8 cellular contexts compared by ENCODE assay signal in the genomic region with DNA sequence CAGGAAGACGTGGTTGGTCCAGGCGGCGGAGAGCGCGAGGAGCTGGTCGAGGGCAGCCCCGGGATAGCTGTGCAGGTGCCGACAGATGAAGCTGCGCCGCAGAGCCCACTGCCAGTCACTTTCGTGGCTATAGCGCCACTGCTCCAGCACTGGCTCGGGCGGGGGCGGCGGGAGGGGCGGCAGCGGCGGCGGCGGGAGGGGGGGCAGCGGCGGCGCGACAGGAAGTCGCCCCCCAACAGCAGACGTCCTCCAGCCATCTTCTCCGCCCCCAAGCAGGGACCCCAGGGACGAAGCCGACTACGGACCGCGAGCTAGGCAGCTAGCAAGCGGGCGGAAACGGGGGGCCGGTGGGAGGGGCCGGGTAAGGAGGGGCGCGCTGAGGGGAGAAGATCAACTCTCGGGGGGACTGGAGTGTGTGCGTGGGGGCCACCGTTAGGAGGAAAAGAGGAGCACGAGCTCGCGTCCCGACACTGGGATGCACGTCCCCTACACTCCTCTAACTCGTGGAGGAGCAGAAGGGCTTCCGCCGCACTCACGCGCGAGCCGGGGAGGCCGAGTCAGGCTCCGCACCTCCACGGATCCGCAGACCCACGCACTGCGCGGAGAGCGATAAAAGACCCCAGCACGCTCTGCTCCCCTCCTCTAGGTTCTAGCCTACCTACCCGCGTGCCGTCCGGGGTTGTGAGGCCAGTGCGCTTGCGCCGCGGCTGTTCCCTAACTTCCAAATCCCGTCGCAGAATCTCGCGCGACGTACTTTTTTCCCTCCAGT. TPM values are rescaled to one million over a fixed set of nuclear protein-coding genes. Genes with fewer than 3 reads are reported as not detected.
DNase-seq lines count a peak whose midpoint lies in the region; ATAC-seq and TF ChIP-seq lines count a peak whose summit lies in the region.

A gene (minus strand): TSS at position 686 of the 769 bp plus-strand sequence.

- peaks cover 54% of the 10 kb centered on the region for H3K79me2 ChIP-seq in OCI-LY3 (ENCODE audit: low read length)

- H3K27me3 Mint-ChIP-seq in activated T-cell treated with anti-CD3 and anti-CD28 coated beads, Interleukin-2, amount 50 U/mL, for 4 hours (ENCODE audit: low read depth) = no peaks in the 10 kb centered on the region
- peaks cover 0 to 4% (median 0%) of the 10 kb centered on the region in 5 donors for H3K27me3 Mint-ChIP-seq in naive thymus-derived CD4-positive, alpha-beta T cell
- H3K27me3 Mint-ChIP-seq in stimulated activated naive B cell treated with anti-CD40 and anti-IgM and Interleukin-4, amounts not matched to agents 10 μg/mL and 1 μg/mL and 100 μg/mL, for 72 hours = peaks cover 0 to 20% of the 10 kb centered on the region in 2 donors

- H4K20me1 ChIP-seq in OCI-LY3 (ENCODE audit: insufficient read depth, low read length) = peaks cover 34% of the 10 kb centered on the region

- H3K4me1 ChIP-seq in OCI-LY3 (ENCODE audit: low read length) = peaks cover 37% of the 10 kb centered on the region
- H3K4me1 ChIP-seq in esophagus muscularis mucosa = peaks cover 0 to 15% (median 5%) of the 10 kb centered on the region in 4 donors
- peaks cover 5 to 11% of the 10 kb centered on the region in 2 donors for H3K4me1 ChIP-seq in naive thymus-derived CD4-positive, alpha-beta T cell (ENCODE audit: control insufficient read depth in 2 of 2, insufficient read depth in 2 of 2, low read length in 2 of 2)

- no peak for TF ChIP-seq EP300 in esophagus muscularis mucosa (IDR thresholded peaks at IDR 0.05)

- POLR2A ChIA-PET in naive thymus-derived CD4-positive, alpha-beta T cell (lab: Charles Lee) = interaction anchor here (0.5 to 3.2 kb wide), 23 partner anchors 8 to 692 kb away, joined by 3 to 17 read pairs (median 4); a partner anchor contains a TSS

- peak within 1 kb of the TSS; percentile 100 for H3K9ac ChIP-seq in OCI-LY3 (ENCODE audit: low read length)

- H3K27me3 ChIP-seq in OCI-LY3 (ENCODE audit: low read depth, low read length) (0 out of 2 replicates have a peak, but pooled peaks cover 9% of the 10 kb centered on the region), esophagus muscularis mucosa (no peaks in the 10 kb centered on the region)
- no peaks in the 10 kb centered on the region for H3K27me3 ChIP-seq in naive thymus-derived CD4-positive, alpha-beta T cell (ENCODE audit: control insufficient read depth in 2 of 2, insufficient read depth in 2 of 2, low read length in 2 of 2)

- peak; percentile 68 for TF ChIP-seq POLR2A in esophagus muscularis mucosa (IDR thresholded peaks at IDR 0.05; ENCODE audit: low read depth)

- CTCF ChIA-PET in naive thymus-derived CD4-positive, alpha-beta T cell (lab: Charles Lee) = no interaction called here

- peaks cover 29% of the 10 kb centered on the region for H3K4me1 Mint-ChIP-seq in activated T-cell treated with anti-CD3 and anti-CD28 coated beads, Interleukin-2, amount 50 U/mL, for 4 hours (ENCODE audit: low read depth)
- peaks cover 6 to 48% (median 39%) of the 10 kb centered on the region in 7 donors for H3K4me1 Mint-ChIP-seq in naive thymus-derived CD4-positive, alpha-beta T cell
- peaks cover 16 to 18% of the 10 kb centered on the region in 2 donors for H3K4me1 Mint-ChIP-seq in stimulated activated naive B cell treated with anti-CD40 and anti-IgM and Interleukin-4, amounts not matched to agents 10 μg/mL and 1 μg/mL and 100 μg/mL, for 72 hours

- WGBS in esophagus muscularis mucosa = 73% methylated on average over 12 of the region's 78 CpGs

- H3K36me3 ChIP-seq in OCI-LY3 (replicated peaks; ENCODE audit: low read depth, low read length) (peaks cover 11% of the 10 kb centered on the region), esophagus muscularis mucosa (peaks cover 0 to 5% (median 0%) of the 10 kb centered on the region in 4 donors)
- H3K36me3 ChIP-seq in naive thymus-derived CD4-positive, alpha-beta T cell (ENCODE audit: control insufficient read depth in 2 of 3, insufficient read depth in 3 of 3, low read length in 3 of 3) = no peaks in the 10 kb centered on the region

- H3K27ac ChIP-seq in OCI-LY3 (ENCODE audit: low read length) (peak within 1 kb of the TSS; percentile 77), esophagus muscularis mucosa (replicated peaks in 1 of 4) (peak within 1 kb of the TSS; percentile 87 to 89 (median 88))
- H3K27ac ChIP-seq in naive thymus-derived CD4-positive, alpha-beta T cell (ENCODE audit: low read depth, low read length) = peak within 1 kb of the TSS; percentile 90

- TF ChIP-seq CTCF in GM20000 (IDR thresholded peaks at IDR 0.05; ENCODE audit: extremely low read depth, missing control alignments) (no peak), OCI-LY3 (IDR thresholded peaks at IDR 0.05; ENCODE audit: low read depth, low read length) (no peak), esophagus muscularis mucosa (IDR thresholded peaks at IDR 0.05) (no peak)

- no peaks in the 10 kb centered on the region for H3K9me3 ChIP-seq in OCI-LY3 (ENCODE audit: insufficient read depth, low read length)
- no peaks in the 10 kb centered on the region for H3K9me3 ChIP-seq in esophagus muscularis mucosa
- H3K9me3 ChIP-seq in naive thymus-derived CD4-positive, alpha-beta T cell (ENCODE audit: control insufficient read depth in 2 of 3, low read length in 3 of 3) = no peaks in the 10 kb centered on the region

- peak within 1 kb of the TSS; percentile 84 for H2AFZ ChIP-seq in OCI-LY3 (ENCODE audit: low read depth, low read length)

- intact Hi-C loops in esophagus muscularis mucosa (cut with DNase I) = loop anchor here (10.0 kb wide), 1 partner anchor 91 kb away; no protein-coding TSS in a partner anchor
- intact Hi-C loops in naive thymus-derived CD4-positive, alpha-beta T cell (cut with micrococcal nuclease) = loop anchor here (1.0 to 5.0 kb wide), 15 partner anchors 9 to 266 kb away; a partner anchor contains a TSS

- peak within 1 kb of the TSS; percentile 91 to 99 (median 98) for H3K27ac Mint-ChIP-seq in naive thymus-derived CD4-positive, alpha-beta T cell
- peak within 1 kb of the TSS; percentile 97 for H3K27ac Mint-ChIP-seq in stimulated activated naive B cell treated with anti-CD40 and anti-IgM and Interleukin-4, amounts not matched to agents 10 μg/mL and 1 μg/mL and 100 μg/mL, for 72 hours

- ATAC-seq in activated T-cell treated with anti-CD3 and anti-CD28 coated beads, Interleukin-2, amount 50 U/mL, for 4 hours = peak; percentile 84 to 86
- ATAC-seq in naive thymus-derived CD4-positive, alpha-beta T cell = peak; percentile 88
- peak; percentile 85 to 86 for ATAC-seq in stimulated activated naive B cell treated with anti-CD40 and anti-IgM and Interleukin-4, amounts not matched to agents 10 μg/mL and 1 μg/mL and 100 μg/mL, for 72 hours (replicated peaks)

- peak within 1 kb of the TSS; percentile 93 for H3K4me2 ChIP-seq in OCI-LY3 (ENCODE audit: low read length)

- H3K4me3 Mint-ChIP-seq in activated T-cell treated with anti-CD3 and anti-CD28 coated beads, Interleukin-2, amount 50 U/mL, for 4 hours = peak within 1 kb of the TSS; percentile 96
- peak within 1 kb of the TSS; percentile 93 to 100 (median 94) for H3K4me3 Mint-ChIP-seq in naive thymus-derived CD4-positive, alpha-beta T cell
- peak within 1 kb of the TSS; percentile 96 to 99 for H3K4me3 Mint-ChIP-seq in stimulated activated naive B cell treated with anti-CD40 and anti-IgM and Interleukin-4, amounts not matched to agents 10 μg/mL and 1 μg/mL and 100 μg/mL, for 72 hours

- peaks cover 4% of the 10 kb centered on the region for H3K36me3 Mint-ChIP-seq in activated T-cell treated with anti-CD3 and anti-CD28 coated beads, Interleukin-2, amount 50 U/mL, for 4 hours (ENCODE audit: insufficient read depth)
- H3K36me3 Mint-ChIP-seq in naive thymus-derived CD4-positive, alpha-beta T cell = peaks cover 0 to 11% (median 4%) of the 10 kb centered on the region in 5 donors
- peaks cover 3 to 24% of the 10 kb centered on the region in 2 donors for H3K36me3 Mint-ChIP-seq in stimulated activated naive B cell treated with anti-CD40 and anti-IgM and Interleukin-4, amounts not matched to agents 10 μg/mL and 1 μg/mL and 100 μg/mL, for 72 hours

- peak within 1 kb of the TSS; percentile 99 for H3K4me3 ChIP-seq in OCI-LY3 (ENCODE audit: low read length)
- peak within 1 kb of the TSS; percentile 66 to 73 (median 70) for H3K4me3 ChIP-seq in esophagus muscularis mucosa
- peak within 1 kb of the TSS; percentile 71 for H3K4me3 ChIP-seq in naive thymus-derived CD4-positive, alpha-beta T cell (ENCODE audit: low read length)

- DNase-seq in CMK (ENCODE audit: low read depth) (peak; percentile 66), GM20000 (ENCODE audit: low spot score) (peak; percentile 87), HS-5 (ENCODE audit: low read depth) (peak; percentile 68), esophagus muscularis mucosa (ENCODE audit: extremely low spot score) (peak; percentile 94)
- peak; percentile 85 for DNase-seq in activated T-cell treated with anti-CD3 and anti-CD28 coated beads, Interleukin-2, amount 50 U/mL, for 4 hours
- peak; percentile 76 to 92 (median 88) for DNase-seq in naive thymus-derived CD4-positive, alpha-beta T cell
- peak; percentile 87 for DNase-seq in stimulated activated naive B cell treated with anti-CD40 and anti-IgM and Interleukin-4, amounts not matched to agents 10 μg/mL and 1 μg/mL and 100 μg/mL, for 72 hours

- H3K9me3 Mint-ChIP-seq in activated T-cell treated with anti-CD3 and anti-CD28 coated beads, Interleukin-2, amount 50 U/mL, for 4 hours = no peaks in the 10 kb centered on the region
- H3K9me3 Mint-ChIP-seq in naive thymus-derived CD4-positive, alpha-beta T cell = peaks cover 0 to 6% (median 0%) of the 10 kb centered on the region in 11 donors
- no peaks in the 10 kb centered on the region for H3K9me3 Mint-ChIP-seq in stimulated activated naive B cell treated with anti-CD40 and anti-IgM and Interleukin-4, amounts not matched to agents 10 μg/mL and 1 μg/mL and 100 μg/mL, for 72 hours

RNA-seq across cellular contexts. Expression of the gene that starts here (rescaled TPM):
- total RNA-seq in activated T-cell treated with anti-CD3 and anti-CD28 coated beads, Interleukin-2, amount 50 U/mL, for 4 hours = 10 to 100 TPM; 27.4 to 30.0 (median 28.9) TPM
- total RNA-seq in esophagus muscularis mucosa = 1 to 10 TPM; 3.3 to 6.7 (median 5.3) TPM
- 10 to 100 TPM in 4 of 5 experiments, 1 to 10 TPM in 1; 9.9 to 16.4 (median 14.0) TPM for total RNA-seq in naive thymus-derived CD4-positive, alpha-beta T cell
- polyA plus RNA-seq in naive thymus-derived CD4-positive, alpha-beta T cell = 1 to 10 TPM; 5.2 to 8.1 TPM

Comparison
In these comparisons a context has a peak if more than half of its experiments do, and no peak if none do; other contexts are left out.
1. Peak in every context shown above with its lines: DNase-seq, ATAC-seq, H3K4me3 ChIP-seq and H3K27ac ChIP-seq.